27 cellular contexts compared by ENCODE assay signal in genomic region chr12:110453569-110454296, GRCh38. TPM values are rescaled to one million over a fixed set of nuclear protein-coding genes. Genes with fewer than 3 reads are reported as not detected.
"Had no signal": no experiment of that assay in that cellular context is flagged by ENCODE, and none has a peak within 500 bp of the region (broad histone marks: within the 10 kb centered on the region; RNA-seq: fewer than 3 reads in every experiment).

No MANE protein-coding gene starts in this region.

- H3K9ac ChIP-seq: neural progenitor cell had no signal

- H3K4me2 ChIP-seq: neural progenitor cell had no signal

- DNase-seq: dermis blood vessel endothelial cell; effector memory CD4-positive, alpha-beta T cell; erythroblast; esophagus squamous epithelium; foreskin melanocyte; glutamatergic neuron; heart right ventricle; hippocampal formation; kidney glomerular epithelial cell; mesenchymal stem cell; midbrain; naive thymus-derived CD4-positive, alpha-beta T cell; nucleus accumbens; sigmoid colon; stimulated activated CD4-positive, alpha-beta T cell treated with anti-CD3 and anti-CD28 coated beads, Interleukin-2, amount 100 ng/mL, for 24 hours; stimulated activated CD4-positive, alpha-beta T cell treated with anti-CD3 and anti-CD28 coated beads, Interleukin-4, amount 100 ng/mL, for 24 hours; stimulated activated naive CD4-positive, alpha-beta T cell treated with Interleukin-2 at 50 U/mL for 16 hours; stomach; thyroid gland; trophoblast cell had no signal

- H3K4me1 ChIP-seq: prostate gland had no signal

- H3K4me3 ChIP-seq: coronary artery, esophagus squamous epithelium, heart right ventricle, neural progenitor cell, prostate gland, right atrium auricular region, sigmoid colon, stomach, thyroid gland, vagina had no signal

- FAIRE-seq: islet of Langerhans had no signal

- H2AFZ ChIP-seq: neural progenitor cell had no signal

- ATAC-seq: heart right ventricle; naive thymus-derived CD4-positive, alpha-beta T cell; stimulated activated effector memory CD8-positive, alpha-beta T cell treated with anti-CD3 and anti-CD28 coated beads, Interleukin-12 subunit alpha, Interleukin-12 subunit beta, amount 100 ng/mL, for 72 hours had no signal

- H3K36me3 ChIP-seq: prostate gland had no signal

- H3K27ac ChIP-seq: coronary artery, esophagus squamous epithelium, heart right ventricle, neural progenitor cell, prostate gland, right atrium auricular region, sigmoid colon, stomach, thyroid gland, vagina had no signal

- H3K9me3 ChIP-seq: esophagus squamous epithelium, heart right ventricle, prostate gland, right atrium auricular region, sigmoid colon, stomach, thyroid gland, vagina had no signal

- H3K27me3 ChIP-seq: esophagus squamous epithelium, heart right ventricle, neural progenitor cell, right atrium auricular region, sigmoid colon, stomach, thyroid gland, vagina had no signal

RNA-seq across cellular contexts. Expression of gene RAD9B, which starts 48.4 kb away (rescaled TPM):
- total RNA-seq: vagina had no signal
